24 cellular contexts compared by ENCODE assay signal in the genomic region with DNA sequence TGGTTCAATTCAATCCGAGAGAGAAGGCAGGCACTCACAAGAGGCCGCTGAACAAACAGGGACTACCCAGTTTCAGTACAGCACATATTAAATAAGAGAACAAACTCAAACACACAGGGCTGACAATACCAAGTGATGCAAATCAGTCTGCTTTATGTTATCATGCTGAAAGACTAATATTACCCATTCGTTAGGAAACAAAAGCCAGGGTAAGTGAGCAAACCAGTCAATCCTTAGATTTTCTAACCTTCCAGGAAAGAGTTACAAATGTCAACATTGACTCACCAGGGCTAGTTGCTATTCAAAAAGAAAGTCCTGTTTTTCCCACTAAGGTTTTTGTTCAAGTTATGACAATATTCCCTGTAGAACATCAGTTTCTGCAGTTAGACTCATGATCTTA.
DNase-seq lines count a peak whose midpoint lies in the region; ATAC-seq, FAIRE-seq and TF ChIP-seq lines count a peak whose summit lies in the region.
"Had no signal": no experiment of that assay in that cellular context is flagged by ENCODE, and none has a peak within 500 bp of the region (broad histone marks: within the 10 kb centered on the region; RNA-seq: fewer than 3 reads in every experiment).

No MANE protein-coding gene starts in this region.

- no peak overlapping the region for H3K4me2 ChIP-seq in OCI-LY7 (ENCODE audit: low read length)

- TF ChIP-seq CTCF in bronchial epithelial cell (IDR thresholded peaks at IDR 0.05; ENCODE audit: insufficient read depth, low read length, severe bottlenecking) (no peak), OCI-LY7 (conservative IDR thresholded peaks at IDR 0.05; ENCODE audit: low read length) (no peak), WERI-Rb-1 (IDR thresholded peaks at IDR 0.05; ENCODE audit: low read depth, low read length) (no peak)

- no peaks in the 10 kb centered on the region for H3K27me3 ChIP-seq in bronchial epithelial cell (ENCODE audit: control insufficient read depth, insufficient read depth, low read length)
- H3K27me3 ChIP-seq in WERI-Rb-1 (ENCODE audit: insufficient read depth, low read depth, severe bottlenecking) = no peaks in the 10 kb centered on the region
- H3K27me3 ChIP-seq: foreskin keratinocyte, Peyer's patch, right atrium auricular region, spleen, transverse colon had no signal

- intact Hi-C loops in OCI-LY7 (cut with micrococcal nuclease; ENCODE audit: unreplicated experiment) = no loop called here

- no peaks in the 10 kb centered on the region for H3K79me2 ChIP-seq in OCI-LY7 (ENCODE audit: insufficient read depth, low read depth, low read length)

- POLR2A ChIA-PET in OCI-LY7 (lab: Charles Lee) = no interaction called here

- CTCF ChIA-PET in OCI-LY7 (lab: Charles Lee; ENCODE audit: unreplicated experiment) = no interaction called here

- no TSS peak for BruUV-seq in OCI-LY7 (replicated peaks; lab: Mats Ljungman, UMichigan)

- H3K9me2 ChIP-seq in OCI-LY7 (ENCODE audit: insufficient read depth, low read length) = no peaks in the 10 kb centered on the region

- DNase-seq in COLO668 (lab: John Stamatoyannopoulos, UW; ENCODE audit: unreplicated experiment) (peak; percentile 57), NCI-H1092 treated with DMSO at 0.1 percent for 48 hours (lab: John Stamatoyannopoulos, UW) (peak; percentile 74), NCI-H345 treated with DMSO at 0.1 percent for 48 hours (lab: John Stamatoyannopoulos, UW; ENCODE audit: unreplicated experiment) (peak; percentile 92), bronchial epithelial cell (ENCODE audit: low read depth) (peak; percentile 90), OCI-LY7 (ENCODE audit: low spot score) (no peak), WERI-Rb-1 (no peak)
- DNase-seq: activated CD4-positive, alpha-beta T cell treated with anti-CD3 and anti-CD28 coated beads, Interleukin-2, amount 50 U/mL, for 1 hour; activated naive CD8-positive, alpha-beta T cell treated with anti-CD3 and anti-CD28 coated beads, Interleukin-2, amount 10 ng/mL, durations not matched to agents 7 days and 5 days; erythroblast; foreskin keratinocyte; midbrain; pancreas; Peyer's patch; spleen; stimulated activated CD4-positive, alpha-beta T cell treated with anti-CD3 and anti-CD28 coated beads, Interleukin-4, amount 100 ng/mL, for 1 hour; T-helper 17 cell; transverse colon had no signal

- H3K4me1 ChIP-seq in OCI-LY7 (ENCODE audit: insufficient read depth, low read length, poor library complexity, severe bottlenecking) = no peaks in the 10 kb centered on the region
- H3K4me1 ChIP-seq: Caco-2, foreskin keratinocyte, pancreas, Peyer's patch, right atrium auricular region, spleen, transverse colon had no signal

- no peaks in the 10 kb centered on the region for H3K36me3 ChIP-seq in bronchial epithelial cell (ENCODE audit: control insufficient read depth, insufficient read depth, low read length)
- no peaks in the 10 kb centered on the region for H3K36me3 ChIP-seq in OCI-LY7 (ENCODE audit: insufficient read depth, low read length)
- no peaks in the 10 kb centered on the region for H3K36me3 ChIP-seq in WERI-Rb-1
- H3K36me3 ChIP-seq: pancreas, Peyer's patch, right atrium auricular region, spleen, transverse colon had no signal

- H3K4me3 ChIP-seq in bronchial epithelial cell (ENCODE audit: low read depth, low read length) = no peak overlapping the region
- H3K4me3 ChIP-seq in OCI-LY7 (ENCODE audit: low read depth, low read length, poor library complexity, severe bottlenecking) = no peak overlapping the region
- no peak overlapping the region for H3K4me3 ChIP-seq in WERI-Rb-1 (ENCODE audit: low read depth, low read length)
- H3K4me3 ChIP-seq: pancreas, Peyer's patch, right atrium auricular region, spleen, transverse colon had no signal

- H4K20me1 ChIP-seq in OCI-LY7 (ENCODE audit: insufficient read depth, low read length) = no peaks in the 10 kb centered on the region

- H3K9me3 ChIP-seq in OCI-LY7 (ENCODE audit: low read length) = no peaks in the 10 kb centered on the region
- no peaks in the 10 kb centered on the region for H3K9me3 ChIP-seq in WERI-Rb-1 (ENCODE audit: severe bottlenecking)
- H3K9me3 ChIP-seq: Caco-2, pancreas, Peyer's patch, transverse colon had no signal

- H3K27ac ChIP-seq in OCI-LY7 (ENCODE audit: low read depth, low read length, poor library complexity, severe bottlenecking) (no peak overlapping the region), WERI-Rb-1 (no peak overlapping the region)
- H3K27ac ChIP-seq: foreskin keratinocyte, pancreas, Peyer's patch, right atrium auricular region, spleen, transverse colon, VCaP had no signal

- no peak overlapping the region for H2AFZ ChIP-seq in OCI-LY7 (ENCODE audit: low read length)

- ATAC-seq in HG03565 (IDR thresholded peaks at IDR 0.05; ENCODE audit: unreplicated experiment) = no peak
- no peak for ATAC-seq in GM21723 (IDR thresholded peaks at IDR 0.05; ENCODE audit: unreplicated experiment)
- ATAC-seq: foreskin keratinocyte, pancreas, T-helper 17 cell had no signal

- FAIRE-seq in bronchial epithelial cell (lab: Jason Lieb, UNC) = no peak
- FAIRE-seq: GM18507, H54, pancreas had no signal

Comparison
In these comparisons a context has a peak if more than half of its experiments do, and no peak if none do; other contexts are left out.
1. DNase-seq: peak in COLO668 (single experiment), NCI-H1092 treated with DMSO at 0.1 percent for 48 hours (single experiment), NCI-H345 treated with DMSO at 0.1 percent for 48 hours (single experiment) and bronchial epithelial cell (single experiment); none in OCI-LY7 (single experiment) and WERI-Rb-1 (single experiment).